In the genomic region with DNA sequence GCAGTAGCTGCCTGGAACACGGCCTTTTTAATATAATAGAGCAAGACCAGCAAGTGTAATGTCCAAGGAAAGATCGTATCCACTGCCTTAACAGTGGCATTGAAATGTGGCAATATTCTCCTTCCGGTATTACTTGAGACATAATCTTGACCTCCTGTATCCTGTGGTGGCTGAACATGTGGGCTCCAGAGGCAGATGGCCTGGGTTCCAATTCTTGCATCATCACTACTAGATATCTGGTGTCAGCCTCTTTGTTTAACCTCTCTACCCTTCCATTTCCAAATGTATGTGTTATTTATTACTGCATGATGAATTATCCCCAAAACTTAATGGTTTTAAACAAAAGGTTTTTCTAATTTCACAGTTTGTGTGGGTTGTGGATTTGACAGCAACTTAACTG, we compare ENCODE assay signal across 1 cellular context.
A peak's percentile ranks its signal among the peaks of the same experiment; 100 is the strongest.
TF ChIP-seq lines count a peak whose summit lies in the region.

No MANE protein-coding gene starts in this region.

TF ChIP-seq in HepG2, 621 proteins besides CTCF, POLR2A, EP300 and RAD21:
- TF ChIP-seq NCOR1 (IDR thresholded peaks at IDR 0.05; ENCODE audit: borderline replicate concordance, low read length) = no peak
- peak; percentile 17; the same call in 1 of the 2 replicates for TF ChIP-seq ATF7 (IDR thresholded peaks at IDR 0.05)
- TF ChIP-seq ATF7 (CRISPR knock-in tag; IDR thresholded peaks at IDR 0.05) = no peak
- peak; percentile 41; the same call in 1 of the 2 replicates for TF ChIP-seq CEBPB (IDR thresholded peaks at IDR 0.05; ENCODE audit: borderline replicate concordance, low read depth, low read length)
